In genomic region chr1:59718064-59718988, GRCh38 we compare ENCODE assay signal across 12 cellular contexts.
A peak's percentile ranks its signal among the peaks of the same experiment; 100 is the strongest.
DNase-seq lines count a peak whose midpoint lies in the region; ATAC-seq and TF ChIP-seq lines count a peak whose summit lies in the region.
"Had no signal": no experiment of that assay in that cellular context is flagged by ENCODE, and none has a peak within 500 bp of the region (broad histone marks: within the 10 kb centered on the region; RNA-seq: fewer than 3 reads in every experiment).

No MANE protein-coding gene starts in this region.

- H3K27ac ChIP-seq in 22Rv1 (no peak overlapping the region), GM23338 (ENCODE audit: low read depth) (no peak overlapping the region), SU-DHL-6 (ENCODE audit: low read depth, low read length) (no peak overlapping the region), right atrium auricular region (peak overlapping the region; percentile 77 to 81)

- H3K4me1 ChIP-seq in GM23338 (ENCODE audit: insufficient read depth), result peaks cover 9% of the 10 kb centered on the region
- peaks cover 0 to 17% of the 10 kb centered on the region in 2 donors for H3K4me1 ChIP-seq in right atrium auricular region

- H3K4me1 Mint-ChIP-seq in GM23338, result peaks cover 19% of the 10 kb centered on the region

- H3K4me3 Mint-ChIP-seq in GM23338, result no peak overlapping the region
- H3K4me3 Mint-ChIP-seq: CD4-positive, alpha-beta T cell; dendritic cell treated with granulocyte-macrophage colony-stimulating factor and Interleukin-4, amounts not matched to agents 40 ng/mL and 50 ng/mL, for 4 days had no signal

- H4K20me1 ChIP-seq in GM23338 (replicated peaks; ENCODE audit: insufficient read depth), result no peaks in the 10 kb centered on the region
- H4K20me1 ChIP-seq in SU-DHL-6 (ENCODE audit: low read depth, low read length), result no peaks in the 10 kb centered on the region

- H3K9me2 ChIP-seq in GM23338 (ENCODE audit: insufficient read depth) (0 out of 2 replicates have a peak, but pooled peaks cover 5% of the 10 kb centered on the region), SU-DHL-6 (replicated peaks; ENCODE audit: insufficient read depth, low read length) (no peaks in the 10 kb centered on the region)

- H3K27ac Mint-ChIP-seq in GM23338, result no peak overlapping the region
- H3K27ac Mint-ChIP-seq: CD4-positive, alpha-beta T cell; dendritic cell treated with granulocyte-macrophage colony-stimulating factor and Interleukin-4, amounts not matched to agents 40 ng/mL and 50 ng/mL, for 4 days had no signal

- H3K9me3 ChIP-seq in SU-DHL-6 (ENCODE audit: insufficient read depth, low read length), result no peaks in the 10 kb centered on the region
- peaks cover 0 to 4% of the 10 kb centered on the region in 2 donors for H3K9me3 ChIP-seq in right atrium auricular region
- H3K9me3 ChIP-seq: mucosa of descending colon had no signal

- H3K27me3 ChIP-seq in GM23338 (ENCODE audit: insufficient read depth) (no peaks in the 10 kb centered on the region), SU-DHL-6 (ENCODE audit: low read length) (no peaks in the 10 kb centered on the region), right atrium auricular region (no peaks in the 10 kb centered on the region)

- H2AFZ ChIP-seq in GM23338 (no peak overlapping the region), SU-DHL-6 (ENCODE audit: low read depth, low read length, severe bottlenecking) (no peak overlapping the region)

- no peaks in the 10 kb centered on the region for H3K79me2 ChIP-seq in GM23338 (replicated peaks; ENCODE audit: insufficient read depth)
- no peaks in the 10 kb centered on the region for H3K79me2 ChIP-seq in SU-DHL-6 (ENCODE audit: insufficient read depth, low read length)

- H3F3A ChIP-seq in GM23338 (replicated peaks; ENCODE audit: low read depth), result no peaks in the 10 kb centered on the region
- H3F3A ChIP-seq in SU-DHL-6 (ENCODE audit: insufficient read depth), result no peaks in the 10 kb centered on the region

- H3K4me2 ChIP-seq in GM23338 (no peak overlapping the region), SU-DHL-6 (ENCODE audit: low read depth, low read length, poor library complexity, severe bottlenecking) (no peak overlapping the region)

- H3K36me3 ChIP-seq in GM23338 (ENCODE audit: insufficient read depth) (no peaks in the 10 kb centered on the region), SU-DHL-6 (ENCODE audit: low read length) (no peaks in the 10 kb centered on the region), right atrium auricular region (no peaks in the 10 kb centered on the region)

- H3K9ac ChIP-seq in SU-DHL-6 (ENCODE audit: low read length), result no peak overlapping the region

- TF ChIP-seq CTCF in 22Rv1 (IDR thresholded peaks at IDR 0.05) (peak; percentile 49), GM23338 (conservative IDR thresholded peaks at IDR 0.05; ENCODE audit: low read depth in 2 of 2) (peak; percentile 56 to 73), SU-DHL-6 (IDR thresholded peaks at IDR 0.05; ENCODE audit: insufficient read depth, low read length, poor library complexity, severe bottlenecking) (peak; percentile 24), right atrium auricular region (IDR thresholded peaks at IDR 0.05) (peak in 1 of 2 donors; percentile 52)

- H3K4me3 ChIP-seq in GM23338 (no peak overlapping the region), SU-DHL-6 (ENCODE audit: insufficient read depth, low read length, poor library complexity, severe bottlenecking) (no peak overlapping the region), right atrium auricular region (no peak overlapping the region)
- H3K4me3 ChIP-seq: mucosa of descending colon had no signal

- peaks cover 10% of the 10 kb centered on the region for H3K36me3 Mint-ChIP-seq in GM23338 (ENCODE audit: low read depth)

- H3K27me3 Mint-ChIP-seq in GM23338 (ENCODE audit: insufficient read depth, low read depth, poor library complexity), result peaks cover 3% of the 10 kb centered on the region
- H3K27me3 Mint-ChIP-seq: CD4-positive, alpha-beta T cell; dendritic cell treated with granulocyte-macrophage colony-stimulating factor and Interleukin-4, amounts not matched to agents 40 ng/mL and 50 ng/mL, for 4 days had no signal

- DNase-seq in GM23338 (ENCODE audit: low spot score) (peak; percentile 55), right atrium auricular region (ENCODE audit: low spot score) (no peak), NCI-H226 (no peak), NCI-H1105 (lab: John Stamatoyannopoulos, UW) (no peak)
- DNase-seq: CD4-positive, alpha-beta T cell; NCI-H1436 had no signal

- no peak for ATAC-seq in GM23338
- ATAC-seq in HG03439 (IDR thresholded peaks at IDR 0.05; ENCODE audit: unreplicated experiment), result no peak
- no peak for ATAC-seq in GM18873 (IDR thresholded peaks at IDR 0.05; ENCODE audit: low FRiP score, unreplicated experiment)
- ATAC-seq: mucosa of descending colon had no signal

- peaks cover 14% of the 10 kb centered on the region for H3K9me3 Mint-ChIP-seq in GM23338
- H3K9me3 Mint-ChIP-seq: CD4-positive, alpha-beta T cell had no signal

TF ChIP-seq in GM23338, 12 proteins besides CTCF, POLR2A, EP300 and RAD21 (continues in another document):
- TF ChIP-seq REST (IDR thresholded peaks at IDR 0.05; ENCODE audit: unreplicated experiment) (no peak), STAT1 (IDR thresholded peaks at IDR 0.05; ENCODE audit: unreplicated experiment) (no peak), JUNB (IDR thresholded peaks at IDR 0.05; ENCODE audit: unreplicated experiment) (no peak), ZNF331 (CRISPR knock-in tag; IDR thresholded peaks at IDR 0.05; ENCODE audit: low read depth) (no peak), POLR2AphosphoS5 (IDR thresholded peaks at IDR 0.05; ENCODE audit: low read depth) (no peak), CREB1 (CRISPR knock-in tag; IDR thresholded peaks at IDR 0.05; ENCODE audit: low read depth) (no peak), ZNF114 (CRISPR knock-in tag; IDR thresholded peaks at IDR 0.05) (no peak), ETS1 (IDR thresholded peaks at IDR 0.05) (no peak), NANOG (IDR thresholded peaks at IDR 0.05; ENCODE audit: borderline replicate concordance) (no peak), EZH2 (IDR thresholded peaks at IDR 0.05; ENCODE audit: low read depth, unreplicated experiment) (no peak)

Comparison
In these comparisons a context has a peak if more than half of its experiments do, and no peak if none do; other contexts are left out.
1. H3K27ac ChIP-seq: peak in right atrium auricular region (2 of 2); none in 22Rv1 (single experiment), GM23338 (single experiment) and SU-DHL-6 (single experiment).